8 cellular contexts compared by ENCODE assay signal in the genomic region with DNA sequence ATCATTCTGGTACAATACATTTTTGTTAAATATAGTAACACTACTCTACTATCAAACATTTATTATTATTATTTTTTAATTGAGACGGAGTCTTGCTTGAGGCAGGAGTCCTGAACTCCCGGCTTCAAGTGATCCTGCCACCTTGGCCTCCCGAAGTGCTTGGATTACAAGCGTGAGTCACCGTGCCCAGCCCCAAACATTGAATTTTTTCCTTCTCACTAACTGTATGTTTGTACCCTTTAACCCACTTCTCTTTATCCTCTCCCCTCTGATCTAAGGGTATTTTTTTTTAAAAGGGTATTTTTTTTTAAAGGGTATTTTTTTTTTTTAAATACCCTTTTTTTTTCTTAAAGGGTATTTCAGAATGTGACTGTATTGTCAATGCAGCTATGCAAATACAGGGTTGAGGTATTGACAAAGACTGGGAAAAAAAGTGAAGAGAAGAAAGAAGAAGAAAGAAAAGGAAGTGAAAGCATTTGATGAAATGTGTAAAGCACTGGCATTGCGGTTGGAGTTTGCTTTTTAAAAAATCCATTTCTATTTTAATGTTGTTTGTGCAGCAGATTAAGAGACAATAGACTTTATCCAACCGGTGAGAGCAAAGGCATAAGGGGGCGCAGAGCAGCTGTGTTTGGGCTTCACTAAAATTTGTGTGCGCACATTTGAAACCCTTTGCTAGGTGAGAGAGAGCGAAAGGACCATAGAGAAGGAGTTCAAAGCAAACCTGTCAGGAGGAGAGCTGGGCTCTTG. TPM values are rescaled to one million over a fixed set of nuclear protein-coding genes. Genes with fewer than 3 reads are reported as not detected.
A peak's percentile ranks its signal among the peaks of the same experiment; 100 is the strongest.
DNase-seq lines count a peak whose midpoint lies in the region; ATAC-seq and TF ChIP-seq lines count a peak whose summit lies in the region.

No MANE protein-coding gene starts in this region.

- ATAC-seq in GM18511 (IDR thresholded peaks at IDR 0.05; ENCODE audit: unreplicated experiment) (peak; percentile 76), HG02571 (IDR thresholded peaks at IDR 0.05; ENCODE audit: unreplicated experiment) (peak; percentile 64), left lung (peak; percentile 79)

- H3K36me3 ChIP-seq in left lung, result no peaks in the 10 kb centered on the region

- no peak overlapping the region for H3K4me3 Mint-ChIP-seq in activated T-helper 1 cell treated with anti-CD3 and anti-CD28 coated beads, Interleukin-12 subunit alpha, Interleukin-12 subunit beta, Interleukin-2, Interleukin-4 antibody, amounts not matched to agents 30 ng/mL and 10 ng/mL and 1 ng/mL, durations not matched to agents 14 hours and 24 hours and 36 hours
- no peak overlapping the region for H3K4me3 Mint-ChIP-seq in activated CD4-positive, alpha-beta memory T cell treated with anti-CD3 and anti-CD28 coated beads for 36 hours

- CTCF ChIA-PET in activated CD4-positive, alpha-beta memory T cell treated with anti-CD3 and anti-CD28 coated beads for 36 hours (lab: Charles Lee), result no interaction called here

- intact Hi-C loops in left lung (cut with DNase I), result no loop called here
- intact Hi-C loops in activated T-helper 1 cell treated with anti-CD3 and anti-CD28 coated beads, Interleukin-12 subunit alpha, Interleukin-12 subunit beta, Interleukin-2, Interleukin-4 antibody, amounts not matched to agents 30 ng/mL and 10 ng/mL and 1 ng/mL, durations not matched to agents 14 hours and 24 hours and 36 hours (cut with micrococcal nuclease), result no loop called here
- intact Hi-C loops in activated CD4-positive, alpha-beta memory T cell treated with anti-CD3 and anti-CD28 coated beads for 36 hours (cut with micrococcal nuclease), result no loop called here

- peaks cover 0 to 13% of the 10 kb centered on the region in 2 donors for H3K4me1 ChIP-seq in left lung

- H3K9me3 Mint-ChIP-seq in activated T-helper 1 cell treated with anti-CD3 and anti-CD28 coated beads, Interleukin-12 subunit alpha, Interleukin-12 subunit beta, Interleukin-2, Interleukin-4 antibody, amounts not matched to agents 30 ng/mL and 10 ng/mL and 1 ng/mL, durations not matched to agents 14 hours and 24 hours and 36 hours, result no peaks in the 10 kb centered on the region
- H3K9me3 Mint-ChIP-seq in activated CD4-positive, alpha-beta memory T cell treated with anti-CD3 and anti-CD28 coated beads for 36 hours, result peaks cover 10% of the 10 kb centered on the region

- H3K27me3 ChIP-seq in left lung, result no peaks in the 10 kb centered on the region

- POLR2A ChIA-PET in activated CD4-positive, alpha-beta memory T cell treated with anti-CD3 and anti-CD28 coated beads for 36 hours (lab: Charles Lee), result no interaction called here

- H3K36me3 Mint-ChIP-seq in activated T-helper 1 cell treated with anti-CD3 and anti-CD28 coated beads, Interleukin-12 subunit alpha, Interleukin-12 subunit beta, Interleukin-2, Interleukin-4 antibody, amounts not matched to agents 30 ng/mL and 10 ng/mL and 1 ng/mL, durations not matched to agents 14 hours and 24 hours and 36 hours (ENCODE audit: low read depth), result no peaks in the 10 kb centered on the region
- no peaks in the 10 kb centered on the region for H3K36me3 Mint-ChIP-seq in activated CD4-positive, alpha-beta memory T cell treated with anti-CD3 and anti-CD28 coated beads for 36 hours

- H3K27me3 Mint-ChIP-seq in activated T-helper 1 cell treated with anti-CD3 and anti-CD28 coated beads, Interleukin-12 subunit alpha, Interleukin-12 subunit beta, Interleukin-2, Interleukin-4 antibody, amounts not matched to agents 30 ng/mL and 10 ng/mL and 1 ng/mL, durations not matched to agents 14 hours and 24 hours and 36 hours (ENCODE audit: insufficient read depth), result peaks cover 1% of the 10 kb centered on the region
- H3K27me3 Mint-ChIP-seq in activated CD4-positive, alpha-beta memory T cell treated with anti-CD3 and anti-CD28 coated beads for 36 hours, result peaks cover 1% of the 10 kb centered on the region

- H3K27ac ChIP-seq in left lung, result peak overlapping the region in 1 of 2 donors; percentile 46

- H3K4me3 ChIP-seq in left lung, result no peak overlapping the region

- DNase-seq in NCI-H1092 (lab: John Stamatoyannopoulos, UW), result peak; percentile 30
- peak in 1 of 2 donors; percentile 39 for DNase-seq in left lung
- DNase-seq in activated T-helper 1 cell treated with anti-CD3 and anti-CD28 coated beads, Interleukin-12 subunit alpha, Interleukin-12 subunit beta, Interleukin-2, Interleukin-4 antibody, amounts not matched to agents 30 ng/mL and 10 ng/mL and 1 ng/mL, durations not matched to agents 14 hours and 24 hours and 36 hours (ENCODE audit: low spot score), result no peak
- DNase-seq in activated CD4-positive, alpha-beta memory T cell treated with anti-CD3 and anti-CD28 coated beads for 36 hours, result no peak
- no peak for DNase-seq in stimulated activated CD4-positive, alpha-beta T cell treated with anti-CD3 and anti-CD28 coated beads, Interleukin-4, amount 100 ng/mL, for 4 hours
- DNase-seq in middle frontal gyrus (ENCODE audit: extremely low spot score, low spot score), result no peak

- TF ChIP-seq CTCF in left lung (IDR thresholded peaks at IDR 0.05), result no peak

- no peaks in the 10 kb centered on the region for H3K4me1 Mint-ChIP-seq in activated T-helper 1 cell treated with anti-CD3 and anti-CD28 coated beads, Interleukin-12 subunit alpha, Interleukin-12 subunit beta, Interleukin-2, Interleukin-4 antibody, amounts not matched to agents 30 ng/mL and 10 ng/mL and 1 ng/mL, durations not matched to agents 14 hours and 24 hours and 36 hours (ENCODE audit: low read depth)
- no peaks in the 10 kb centered on the region for H3K4me1 Mint-ChIP-seq in activated CD4-positive, alpha-beta memory T cell treated with anti-CD3 and anti-CD28 coated beads for 36 hours (ENCODE audit: low read depth)

- no peak overlapping the region for H3K27ac Mint-ChIP-seq in activated T-helper 1 cell treated with anti-CD3 and anti-CD28 coated beads, Interleukin-12 subunit alpha, Interleukin-12 subunit beta, Interleukin-2, Interleukin-4 antibody, amounts not matched to agents 30 ng/mL and 10 ng/mL and 1 ng/mL, durations not matched to agents 14 hours and 24 hours and 36 hours
- no peak overlapping the region for H3K27ac Mint-ChIP-seq in activated CD4-positive, alpha-beta memory T cell treated with anti-CD3 and anti-CD28 coated beads for 36 hours

- peaks cover 0 to 8% of the 10 kb centered on the region in 2 donors for H3K9me3 ChIP-seq in left lung

RNA-seq across cellular contexts. Expression of a gene that starts 42.3 kb away (rescaled TPM):
- 10 to 100 TPM; 12.3 to 26.3 TPM for total RNA-seq in left lung
- total RNA-seq in activated T-helper 1 cell treated with anti-CD3 and anti-CD28 coated beads, Interleukin-12 subunit alpha, Interleukin-12 subunit beta, Interleukin-2, Interleukin-4 antibody, amounts not matched to agents 30 ng/mL and 10 ng/mL and 1 ng/mL, durations not matched to agents 14 hours and 24 hours and 36 hours, result 0.37 and 0.54 TPM in 2 replicates
- total RNA-seq in activated CD4-positive, alpha-beta memory T cell treated with anti-CD3 and anti-CD28 coated beads for 36 hours, result under 1 TPM in 1 of 2 experiments, not detected in 1; 0.10 TPM
